ENCODE assay signal across 1 cellular context in genomic region chr5:159903134-159903533, GRCh38.
TF ChIP-seq lines count a peak whose summit lies in the region.

No MANE protein-coding gene starts in this region.

TF ChIP-seq in GM23338, 12 proteins besides CTCF, POLR2A, EP300 and RAD21:
- TF ChIP-seq POLR2AphosphoS5 (IDR thresholded peaks at IDR 0.05; ENCODE audit: low read depth) (no peak), JUNB (IDR thresholded peaks at IDR 0.05; ENCODE audit: unreplicated experiment) (no peak), CREB1 (CRISPR knock-in tag; IDR thresholded peaks at IDR 0.05; ENCODE audit: low read depth) (no peak), NANOG (IDR thresholded peaks at IDR 0.05; ENCODE audit: borderline replicate concordance) (no peak), EZH2phosphoT487 (IDR thresholded peaks at IDR 0.05; ENCODE audit: unreplicated experiment) (no peak), ZNF331 (CRISPR knock-in tag; IDR thresholded peaks at IDR 0.05; ENCODE audit: low read depth) (no peak), ETS1 (IDR thresholded peaks at IDR 0.05) (no peak), EZH2 (IDR thresholded peaks at IDR 0.05; ENCODE audit: low read depth, unreplicated experiment) (no peak), STAT1 (IDR thresholded peaks at IDR 0.05; ENCODE audit: unreplicated experiment) (no peak), ZNF114 (CRISPR knock-in tag; IDR thresholded peaks at IDR 0.05) (no peak), ZNF462 (CRISPR knock-in tag; IDR thresholded peaks at IDR 0.05) (no peak), REST (IDR thresholded peaks at IDR 0.05; ENCODE audit: unreplicated experiment) (no peak)
